Comparison of ENCODE assay signal across 27 cellular contexts in the genomic region with DNA sequence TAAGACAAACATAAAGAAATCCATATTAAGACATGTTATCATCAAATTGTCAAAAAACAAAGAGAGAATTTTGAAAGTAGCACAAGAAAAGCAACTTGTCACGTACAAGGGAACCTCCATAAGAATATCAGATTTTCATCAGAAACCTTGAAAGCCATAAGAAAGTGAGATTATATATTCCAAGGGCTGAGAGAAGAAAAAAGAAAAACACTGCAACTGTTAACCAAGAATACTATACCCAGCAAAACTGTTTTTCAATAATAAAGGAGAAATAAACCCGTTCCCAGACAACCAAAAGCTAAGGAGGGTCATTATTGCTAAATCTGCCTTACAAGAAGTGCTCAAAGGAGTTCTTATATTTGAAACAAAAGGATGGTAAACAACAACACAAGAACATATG.
"Had no signal": no experiment of that assay in that cellular context is flagged by ENCODE, and none has a peak within 500 bp of the region (broad histone marks: within the 10 kb centered on the region; RNA-seq: fewer than 3 reads in every experiment).

No MANE protein-coding gene starts in this region.

- ATAC-seq: stimulated activated effector memory CD8-positive, alpha-beta T cell treated with anti-CD3 and anti-CD28 coated beads, Interleukin-12 subunit alpha, Interleukin-12 subunit beta, amount 100 ng/mL, for 72 hours; stimulated activated memory B cell treated with anti-CD40 and anti-IgM and Interleukin-4, amounts not matched to agents 10 μg/mL and 1 μg/mL and 100 μg/mL, for 72 hours; stimulated activated naive B cell treated with anti-CD40 and anti-IgM and Interleukin-4, amounts not matched to agents 10 μg/mL and 1 μg/mL and 100 μg/mL, for 72 hours; stimulated activated naive CD8-positive, alpha-beta T cell treated with anti-CD3 and anti-CD28 coated beads, Interleukin-15, amount 100 ng/mL, for 72 hours; stimulated activated naive CD8-positive, alpha-beta T cell treated with anti-CD3 and anti-CD28 coated beads, Interleukin-15, Interleukin-2, amounts not matched to agents 100 U/mL and 50 U/mL, for 24 hours; upper lobe of right lung had no signal

- H3K9me3 ChIP-seq: testis, thyroid gland had no signal

- H3K4me3 ChIP-seq: stomach, suprapubic skin, testis, thoracic aorta, thyroid gland, tibial artery, tibial nerve, transverse colon, upper lobe of left lung, upper lobe of right lung, uterus, vagina had no signal

- H3K27me3 ChIP-seq: stomach, suprapubic skin, testis, thyroid gland, tibial artery, tibial nerve, transverse colon, upper lobe of left lung, upper lobe of right lung, uterus, vagina had no signal

- H3K27ac ChIP-seq: stomach, suprapubic skin, testis, thoracic aorta, thyroid gland, tibial artery, tibial nerve, transverse colon, upper lobe of left lung, upper lobe of right lung, uterus, vagina had no signal

- DNase-seq: stimulated activated CD4-positive, alpha-beta T cell treated with anti-CD3 and anti-CD28 coated beads, Interleukin-2, amount 100 ng/mL, for 48 hours; stimulated activated CD4-positive, alpha-beta T cell treated with anti-CD3 and anti-CD28 coated beads, Interleukin-4, amount 100 ng/mL, for 1 hour; stimulated activated CD4-positive, alpha-beta T cell treated with anti-CD3 and anti-CD28 coated beads, Interleukin-4, amount 100 ng/mL, for 24 hours; stimulated activated CD4-positive, alpha-beta T cell treated with anti-CD3 and anti-CD28 coated beads, Interleukin-4, amount 100 ng/mL, for 4 hours; stimulated activated CD8-positive, alpha-beta memory T cell treated with anti-CD3 and anti-CD28 coated beads, Interleukin-4, amount 100 ng/mL, for 48 hours; stimulated activated naive B cell treated with anti-CD40 and anti-IgM and Interleukin-4, amounts not matched to agents 10 μg/mL and 1 μg/mL and 100 μg/mL, for 72 hours; stimulated activated naive CD4-positive, alpha-beta T cell; stimulated activated naive CD4-positive, alpha-beta T cell treated with Interleukin-2 at 50 U/mL for 16 hours; stimulated activated naive CD8-positive, alpha-beta T cell treated with anti-CD3 and anti-CD28 coated beads, Interleukin-15, amount 100 ng/mL, for 72 hours; stimulated activated naive CD8-positive, alpha-beta T cell treated with anti-CD3 and anti-CD28 coated beads, Interleukin-15, Interleukin-2, amounts not matched to agents 100 U/mL and 50 U/mL, for 24 hours; stomach; substantia nigra; testis; thyroid gland; tibial artery; transverse colon; trophoblast cell; upper lobe of left lung; upper lobe of right lung; uterus had no signal

- FAIRE-seq: urothelium cell line had no signal

- H3K4me1 ChIP-seq: stomach, suprapubic skin, testis, thyroid gland, tibial artery, tibial nerve, transverse colon, upper lobe of left lung, upper lobe of right lung, uterus, vagina had no signal

- H3K36me3 ChIP-seq: stomach, suprapubic skin, thoracic aorta, thyroid gland, tibial artery, tibial nerve, transverse colon, upper lobe of left lung, upper lobe of right lung, uterus, vagina had no signal
